8 cellular contexts compared by ENCODE assay signal in the genomic region with DNA sequence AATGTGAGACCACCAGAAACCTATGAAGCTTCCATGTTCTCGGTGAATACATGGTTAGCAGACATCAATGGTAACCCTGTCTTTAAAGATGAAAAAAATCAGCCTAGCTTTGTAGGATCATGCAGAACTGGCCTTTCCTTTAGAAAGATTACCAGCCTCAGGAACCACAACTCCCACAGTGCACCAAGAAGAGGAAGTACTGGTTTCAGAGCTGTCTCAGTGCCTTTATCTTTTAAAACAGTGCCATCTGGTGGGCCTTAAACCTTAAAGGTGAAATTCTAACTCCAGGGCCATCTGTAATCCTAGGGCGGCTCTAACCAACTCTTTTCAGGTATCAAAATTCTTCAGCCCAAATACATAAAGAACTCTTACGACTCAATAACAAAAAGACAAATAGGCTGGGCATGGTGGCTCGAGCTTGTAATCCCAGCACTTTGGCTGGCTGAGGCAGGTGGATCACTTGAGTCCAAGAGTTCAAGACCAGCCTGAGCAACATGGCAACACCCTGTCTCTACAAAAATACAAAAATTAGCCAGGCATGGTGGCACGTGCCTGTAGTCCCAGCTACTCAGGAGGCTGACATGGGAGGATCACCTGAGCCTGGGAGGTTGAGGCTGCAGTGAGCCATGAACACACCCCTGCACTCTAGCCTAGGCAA. TPM values are rescaled to one million over a fixed set of nuclear protein-coding genes. Genes with fewer than 3 reads are reported as not detected.
DNase-seq lines count a peak whose midpoint lies in the region; ATAC-seq and TF ChIP-seq lines count a peak whose summit lies in the region.

No MANE protein-coding gene starts in this region.

- H3K9ac ChIP-seq in SU-DHL-6 (ENCODE audit: low read length) (no peak overlapping the region), mammary epithelial cell (ENCODE audit: insufficient read depth, low read length) (no peak overlapping the region)

- H3K4me3 ChIP-seq in SU-DHL-6 (ENCODE audit: insufficient read depth, low read length, poor library complexity, severe bottlenecking) (no peak overlapping the region), mammary epithelial cell (replicated peaks in 1 of 3; ENCODE audit: insufficient read depth in 1 of 3, low read depth in 2 of 3, low read length in 3 of 3) (no peak overlapping the region)

- in situ Hi-C loops in mammary epithelial cell (cut with MboI; ENCODE audit: low sequenced_read_pairs in 2 of 2): loop anchor here (5.0 to 25.0 kb wide), 2 partner anchors 141 to 346 kb away; a partner anchor contains a TSS

- DNase-seq in activated CD8-positive, alpha-beta memory T cell treated with anti-CD3 and anti-CD28 coated beads, Interleukin-2, amount 50 U/mL, for 4 hours: peak; percentile 28
- DNase-seq in activated CD8-positive, alpha-beta memory T cell treated with anti-CD3 and anti-CD28 coated beads, Interleukin-2, amount 50 U/mL, for 48 hours: no peak
- peak; percentile 94 for DNase-seq in NCI-H1694 (lab: John Stamatoyannopoulos, UW)
- peak; percentile 74 for DNase-seq in mammary epithelial cell
- peak; percentile 83 for DNase-seq in islet precursor cell
- peak; percentile 15 to 45 (median 22) for DNase-seq in stimulated activated CD4-positive, alpha-beta T cell treated with anti-CD3 and anti-CD28 coated beads, TNF-alpha, amount 100 ng/mL, for 24 hours (ENCODE audit: low read depth in 3 of 3)

- CTCF ChIA-PET in mammary epithelial cell (lab: Charles Lee; ENCODE audit: low non-redundant PET): interaction anchor here (0.6 to 0.7 kb wide), 2 partner anchors 109 to 352 kb away, joined by 3 to 17 read pairs; no protein-coding TSS in a partner anchor

- ATAC-seq in HG02642 (IDR thresholded peaks at IDR 0.05; ENCODE audit: poor library complexity, unreplicated experiment): peak; percentile 69

- TF ChIP-seq CTCF in SU-DHL-6 (IDR thresholded peaks at IDR 0.05; ENCODE audit: insufficient read depth, low read length, poor library complexity, severe bottlenecking): peak; percentile 63
- peak; percentile 55 to 60 for TF ChIP-seq CTCF in mammary epithelial cell (conservative IDR thresholded peaks at IDR 0.05 in 1 of 2, IDR thresholded peaks at IDR 0.05 in 1 of 2; ENCODE audit: extremely low read depth in 1 of 2, insufficient read depth in 1 of 2, low read depth in 1 of 2, low read length in 2 of 2)

- peaks cover 25% of the 10 kb centered on the region for H3K4me1 ChIP-seq in mammary epithelial cell (ENCODE audit: insufficient read depth, low read length)

- 40% methylated on average over 5 of the region's 5 CpGs for WGBS in mammary epithelial cell (ENCODE audit: low coverage, missing lambda C conversion rate)

- H3K9me3 ChIP-seq in SU-DHL-6 (ENCODE audit: insufficient read depth, low read length) (no peaks in the 10 kb centered on the region), mammary epithelial cell (replicated peaks; ENCODE audit: insufficient read depth, low read length) (no peaks in the 10 kb centered on the region)

- dilution Hi-C loops in mammary epithelial cell (cut with HindIII; ENCODE audit: low sequenced_read_pairs): loop anchor here (5.0 kb wide), 1 partner anchor 96 kb away; no protein-coding TSS in a partner anchor

- H2AFZ ChIP-seq in SU-DHL-6 (ENCODE audit: low read depth, low read length, severe bottlenecking) (no peak overlapping the region), mammary epithelial cell (ENCODE audit: low read depth, low read length) (no peak overlapping the region)

- H3K4me2 ChIP-seq in SU-DHL-6 (ENCODE audit: low read depth, low read length, poor library complexity, severe bottlenecking) (no peak overlapping the region), mammary epithelial cell (ENCODE audit: insufficient read depth, low read depth, low read length) (no peak overlapping the region)

- H3K27me3 ChIP-seq in SU-DHL-6 (ENCODE audit: low read length): no peaks in the 10 kb centered on the region
- H3K27me3 ChIP-seq in mammary epithelial cell (ENCODE audit: insufficient read depth, low read length): no peaks in the 10 kb centered on the region

- H3K9me2 ChIP-seq in SU-DHL-6 (replicated peaks; ENCODE audit: insufficient read depth, low read length): no peaks in the 10 kb centered on the region

- intact Hi-C loops in mammary epithelial cell (cut with micrococcal nuclease): loop anchor here (1.0 to 5.0 kb wide), 8 partner anchors 42 to 352 kb away; a partner anchor contains a TSS

- no TSS peak for BruUV-seq in mammary epithelial cell (replicated peaks; lab: Mats Ljungman, UMichigan)

- no peaks in the 10 kb centered on the region for H3K36me3 ChIP-seq in SU-DHL-6 (ENCODE audit: low read length)
- no peaks in the 10 kb centered on the region for H3K36me3 ChIP-seq in mammary epithelial cell (ENCODE audit: insufficient read depth, low read length)

- H3K79me2 ChIP-seq in SU-DHL-6 (ENCODE audit: insufficient read depth, low read length) (peaks cover 67% of the 10 kb centered on the region), mammary epithelial cell (ENCODE audit: insufficient read depth, low read length) (peaks cover 69% of the 10 kb centered on the region)

- H3F3A ChIP-seq in SU-DHL-6 (ENCODE audit: insufficient read depth): peaks cover 15% of the 10 kb centered on the region; the same call in 1 of the 2 replicates

- H4K20me1 ChIP-seq in SU-DHL-6 (ENCODE audit: low read depth, low read length) (no peaks in the 10 kb centered on the region), mammary epithelial cell (ENCODE audit: insufficient read depth, low read length) (no peaks in the 10 kb centered on the region)

- no peak overlapping the region for H3K27ac ChIP-seq in SU-DHL-6 (ENCODE audit: low read depth, low read length)
- H3K27ac ChIP-seq in mammary epithelial cell (ENCODE audit: insufficient read depth, low read depth, low read length): no peak overlapping the region

RNA-seq across cellular contexts. Expression of a gene that starts 5.4 kb away (rescaled TPM):
- 10 to 100 TPM; 17.0 to 23.5 TPM for total RNA-seq in mammary epithelial cell
- polyA plus RNA-seq in mammary epithelial cell: 19.0 TPM
- 10.4 TPM for polyA minus RNA-seq in mammary epithelial cell

RNA-seq across cellular contexts. Expression of a gene that starts 5.6 kb away (rescaled TPM):
- total RNA-seq in mammary epithelial cell: 10 to 100 TPM; 11.2 to 16.4 TPM
- 8.5 TPM for polyA plus RNA-seq in mammary epithelial cell
- 11.2 TPM for polyA minus RNA-seq in mammary epithelial cell

RNA-seq across cellular contexts. Expression of a gene that starts 54.2 kb away (rescaled TPM):
- total RNA-seq in mammary epithelial cell: 10 to 100 TPM; 36.3 to 37.5 TPM
- polyA plus RNA-seq in mammary epithelial cell: 38.4 TPM
- 34.6 TPM for polyA minus RNA-seq in mammary epithelial cell
